In genomic region chr2:100664021-100664755, GRCh38 we compare ENCODE assay signal across 31 cellular contexts.
"Had no signal": no experiment of that assay in that cellular context is flagged by ENCODE, and none has a peak within 500 bp of the region (broad histone marks: within the 10 kb centered on the region; RNA-seq: fewer than 3 reads in every experiment).

No MANE protein-coding gene starts in this region.

- H3K36me3 ChIP-seq: ascending aorta, cardiac muscle cell had no signal

- H3K27me3 ChIP-seq: ascending aorta, cardiac muscle cell had no signal

- ATAC-seq: activated CD8-positive, alpha-beta memory T cell treated with anti-CD3 and anti-CD28 coated beads, Interleukin-2, amount 10 ng/mL, durations not matched to agents 7 days and 5 days; activated CD8-positive, alpha-beta T cell treated with anti-CD3 and anti-CD28 coated beads for 36 hours; activated naive CD4-positive, alpha-beta T cell treated with anti-CD3 and anti-CD28 coated beads, Interleukin-2, amount 50 U/mL, for 72 hours; activated T-cell treated with anti-CD3 and anti-CD28 coated beads, Interleukin-2, amount 50 U/mL, for 4 hours; activated T-cell treated with anti-CD3 and anti-CD28 coated beads, Interleukin-2, amount 50 U/mL, for 72 hours; activated T-helper 17 cell treated with anti-CD3 and anti-CD28 coated beads, Interleukin-2, amount 50 U/mL, for 72 hours had no signal

- H3K4me3 ChIP-seq: ascending aorta, cardiac muscle cell had no signal

- H3K9me3 ChIP-seq: ascending aorta had no signal

- H3K27ac ChIP-seq: ascending aorta, cardiac muscle cell, VCaP had no signal

- DNase-seq: activated B cell treated with CpG ODN at 0.5 μM for 24 hours; activated CD4-positive, alpha-beta memory T cell treated with anti-CD3 and anti-CD28 coated beads for 36 hours; activated CD4-positive, alpha-beta T cell treated with anti-CD3 and anti-CD28 coated beads for 4 hours; activated CD4-positive, alpha-beta T cell treated with anti-CD3 and anti-CD28 coated beads, Interleukin-2, amount 10 ng/mL, durations not matched to agents 24 days and 14 days; activated CD4-positive, alpha-beta T cell treated with anti-CD3 and anti-CD28 coated beads, Interleukin-2, amount 50 U/mL, for 1 hour; activated CD4-positive, alpha-beta T cell treated with anti-CD3 and anti-CD28 coated beads, Interleukin-2, amount 50 U/mL, for 4 hours; activated CD4-positive, CD25-positive, alpha-beta regulatory T cell treated with anti-CD3 and anti-CD28 coated beads, Interleukin-2, amount 50 U/mL, for 72 hours; activated CD8-positive, alpha-beta memory T cell treated with anti-CD3 and anti-CD28 coated beads, Interleukin-2, amount 10 ng/mL, durations not matched to agents 7 days and 5 days; activated CD8-positive, alpha-beta T cell treated with anti-CD3 and anti-CD28 coated beads for 36 hours; activated effector memory CD4-positive, alpha-beta T cell treated with anti-CD3 and anti-CD28 coated beads, Interleukin-2, amount 50 U/mL, for 16 hours; activated gamma-delta T cell treated with Interleukin-2 at 50 U/mL for 16 hours; activated naive CD4-positive, alpha-beta T cell; activated naive CD4-positive, alpha-beta T cell treated with anti-CD3 and anti-CD28 coated beads for 36 hours; activated naive CD4-positive, alpha-beta T cell treated with anti-CD3 and anti-CD28 coated beads, Interleukin-2, amount 50 U/mL, for 16 hours; activated naive CD8-positive, alpha-beta T cell treated with anti-CD3 and anti-CD28 coated beads for 36 hours; activated T-cell treated with anti-CD3 and anti-CD28 coated beads for 4 hours; activated T-cell treated with anti-CD3 and anti-CD28 coated beads, Interleukin-2, amount 50 U/mL, for 1 hour; activated T-cell treated with anti-CD3 and anti-CD28 coated beads, Interleukin-2, amount 50 U/mL, for 4 hours; activated T-cell treated with anti-CD3 and anti-CD28 coated beads, Interleukin-2, amount 50 U/mL, for 72 hours; amygdala; anterior cingulate cortex; central memory CD4-positive, alpha-beta T cell; SW 1271; T-helper 1 cell; T-helper 2 cell; T-helper 9 cell had no signal

- H3K4me1 ChIP-seq: ascending aorta had no signal
